Comparison of ENCODE assay signal across 8 cellular contexts in genomic region chr5:83927140-83927733, GRCh38.
DNase-seq lines count a peak whose midpoint lies in the region; ATAC-seq, FAIRE-seq and TF ChIP-seq lines count a peak whose summit lies in the region.

No MANE protein-coding gene starts in this region.

- POLR2A ChIA-PET in A549 (lab: Yijun Ruan, JAX), result no interaction called here

- H3K9me3 ChIP-seq in A549 (no peaks in the 10 kb centered on the region), heart left ventricle (peaks cover 0 to 8% (median 0%) of the 10 kb centered on the region in 12 donors)

- no peaks in the 10 kb centered on the region for H3K36me3 Mint-ChIP-seq in activated T-cell treated with anti-CD3 and anti-CD28 coated beads, Interleukin-2, amount 50 U/mL, for 72 hours (ENCODE audit: insufficient read depth in 2 of 2)

- DNase-seq in A549 (ENCODE audit: low read depth in 1 of 2, low spot score in 1 of 2) (peak; percentile 16 to 53), G401 (ENCODE audit: low spot score) (peak; percentile 69), NCI-H446 (lab: John Stamatoyannopoulos, UW) (peak; percentile 40 to 80), heart left ventricle (peak in 4 of 5 donors; percentile 14 to 47 (median 30)), putamen (ENCODE audit: low spot score) (peak; percentile 75), posterior vena cava (ENCODE audit: low spot score) (no peak)
- DNase-seq in activated T-cell treated with anti-CD3 and anti-CD28 coated beads, Interleukin-2, amount 50 U/mL, for 72 hours, result peak; percentile 24 to 30

- intact Hi-C loops in heart left ventricle (cut with DNase I), result loop anchor here in 3 of 10 donors (5.0 to 10.0 kb wide), 3 partner anchors 202 to 212 kb away; partner anchors contain the start of gene HAPLN1 (in 1 of the 3)
- intact Hi-C loops in posterior vena cava (cut with DNase I), result no loop called here

- no peaks in the 10 kb centered on the region for H3K4me1 Mint-ChIP-seq in activated T-cell treated with anti-CD3 and anti-CD28 coated beads, Interleukin-2, amount 50 U/mL, for 72 hours (ENCODE audit: low read depth)

- TF ChIP-seq POLR2A in A549 (IDR thresholded peaks at IDR 0.05; ENCODE audit: low read length) (no peak), heart left ventricle (IDR thresholded peaks at IDR 0.05) (no peak)

- H3K27me3 ChIP-seq in heart left ventricle, result no peaks in the 10 kb centered on the region

- no peaks in the 10 kb centered on the region for H3K27me3 Mint-ChIP-seq in activated T-cell treated with anti-CD3 and anti-CD28 coated beads, Interleukin-2, amount 50 U/mL, for 72 hours (ENCODE audit: low read depth)

- no peaks in the 10 kb centered on the region for H3K9me3 Mint-ChIP-seq in activated T-cell treated with anti-CD3 and anti-CD28 coated beads, Interleukin-2, amount 50 U/mL, for 72 hours

- TF ChIP-seq RAD21 in A549 (conservative IDR thresholded peaks at IDR 0.05 in 1 of 2, IDR thresholded peaks at IDR 0.05 in 1 of 2), result peak; percentile 63

- H3K4me3 ChIP-seq in A549 (no peak overlapping the region), heart left ventricle (no peak overlapping the region)

- 3% methylated on average over 4 of the region's 4 CpGs for WGBS in A549 (ENCODE audit: missing lambda C conversion rate)
- 32 to 40% (median 35%) methylated on average over 4 of the region's 4 CpGs for WGBS in heart left ventricle, 4 donors

- H3K36me3 ChIP-seq in heart left ventricle, result no peaks in the 10 kb centered on the region

- H3K4me3 Mint-ChIP-seq in activated T-cell treated with anti-CD3 and anti-CD28 coated beads, Interleukin-2, amount 50 U/mL, for 72 hours, result no peak overlapping the region

- no peak for FAIRE-seq in A549 (lab: Jason Lieb, UNC)

- peak; percentile 68 for TF ChIP-seq CTCF in A549 (IDR thresholded peaks at IDR 0.05)
- TF ChIP-seq CTCF in heart left ventricle (IDR thresholded peaks at IDR 0.05), result peak; percentile 50 to 72 (median 62)

- no peak overlapping the region for H3K4me2 ChIP-seq in A549

- ATAC-seq in A549, result peak; percentile 47 to 75; a peak in 3 of 6 replicates
- peak; percentile 81 for ATAC-seq in HG02642 (IDR thresholded peaks at IDR 0.05; ENCODE audit: poor library complexity, unreplicated experiment)
- ATAC-seq in activated T-cell treated with anti-CD3 and anti-CD28 coated beads, Interleukin-2, amount 50 U/mL, for 72 hours (replicated peaks in 1 of 2), result no peak
- ATAC-seq in heart left ventricle, result peak in 1 of 4 donors; percentile 56

- H3K27ac Mint-ChIP-seq in activated T-cell treated with anti-CD3 and anti-CD28 coated beads, Interleukin-2, amount 50 U/mL, for 72 hours, result no peak overlapping the region

- CTCF ChIA-PET in A549 (lab: Yijun Ruan, JAX), result interaction anchor here (0.6 to 2.5 kb wide), 19 partner anchors 10 to 1261 kb away, joined by 3 to 7 read pairs (median 3); no protein-coding TSS in a partner anchor

- H3K4me1 ChIP-seq in A549 (no peaks in the 10 kb centered on the region), heart left ventricle (peaks cover 0 to 6% (median 0%) of the 10 kb centered on the region in 12 donors)

- no peak for TF ChIP-seq EP300 in A549 (IDR thresholded peaks at IDR 0.05)

- in situ Hi-C loops in G401 (cut with HindIII; ENCODE audit: low sequenced_read_pairs), result no loop called here

- H3K27ac ChIP-seq in A549, result no peak overlapping the region
- no peak overlapping the region for H3K27ac ChIP-seq in heart left ventricle

TF ChIP-seq in A549, 52 proteins besides CTCF, POLR2A, EP300 and RAD21:
- TF ChIP-seq NPAS2 (CRISPR knock-in tag; IDR thresholded peaks at IDR 0.05; ENCODE audit: borderline replicate concordance), result no peak
- no peak for TF ChIP-seq RNF2 (IDR thresholded peaks at IDR 0.05; ENCODE audit: borderline replicate concordance, low read depth)
- no peak for TF ChIP-seq NFE2L2 (conservative IDR thresholded peaks at IDR 0.05; ENCODE audit: low read length)
- TF ChIP-seq FOSB (CRISPR knock-in tag; IDR thresholded peaks at IDR 0.05), result no peak
- TF ChIP-seq HES2 (IDR thresholded peaks at IDR 0.05), result no peak
- no peak for TF ChIP-seq MAX (IDR thresholded peaks at IDR 0.05)
- TF ChIP-seq SMC3 (IDR thresholded peaks at IDR 0.05), result peak; percentile 67
- no peak for TF ChIP-seq ESRRA (IDR thresholded peaks at IDR 0.05; ENCODE audit: borderline replicate concordance, low read length)
- no peak for TF ChIP-seq RFX5 (IDR thresholded peaks at IDR 0.05)

Comparison
In these comparisons a context has a peak if more than half of its experiments do, and no peak if none do; other contexts are left out.
1. ATAC-seq: peak in A549 (2 of 2) and HG02642 (single experiment); none in activated T-cell treated with anti-CD3 and anti-CD28 coated beads, Interleukin-2, amount 50 U/mL, for 72 hours (0 of 2).